Comparison of ENCODE assay signal across 10 cellular contexts in the genomic region with DNA sequence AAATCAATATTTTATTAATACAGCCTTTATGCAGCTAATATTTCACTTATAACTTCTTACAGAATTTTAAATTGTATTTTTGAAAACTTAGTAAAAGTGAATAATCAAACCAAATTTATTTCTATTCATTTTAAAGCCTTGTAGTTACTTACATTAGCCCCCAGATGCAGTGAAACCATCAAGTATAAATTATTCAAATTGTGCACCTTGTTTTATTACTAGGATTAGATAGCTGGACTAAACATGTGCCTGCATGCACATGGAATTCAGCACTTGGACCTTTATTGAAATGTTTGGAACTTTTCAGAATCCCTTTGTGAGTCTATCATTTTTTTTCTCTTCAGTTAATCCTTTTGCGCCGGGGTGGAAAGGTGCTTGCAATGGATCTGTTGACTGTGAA. TPM values are rescaled to one million over a fixed set of nuclear protein-coding genes. Genes with fewer than 3 reads are reported as not detected.
DNase-seq lines count a peak whose midpoint lies in the region; ATAC-seq and TF ChIP-seq lines count a peak whose summit lies in the region.
"Had no signal": no experiment of that assay in that cellular context is flagged by ENCODE, and none has a peak within 500 bp of the region (broad histone marks: within the 10 kb centered on the region; RNA-seq: fewer than 3 reads in every experiment).

No MANE protein-coding gene starts in this region.

- no peaks in the 10 kb centered on the region for H4K20me1 ChIP-seq in osteoblast (ENCODE audit: insufficient read depth, low read length)
- no peaks in the 10 kb centered on the region for H4K20me1 ChIP-seq in smooth muscle cell (ENCODE audit: low read depth)

- H3F3A ChIP-seq in smooth muscle cell (ENCODE audit: low read depth), result no peaks in the 10 kb centered on the region

- H3K79me2 ChIP-seq in osteoblast (ENCODE audit: insufficient read depth, low read length) (no peaks in the 10 kb centered on the region), smooth muscle cell (ENCODE audit: low read depth) (no peaks in the 10 kb centered on the region)

- H3K27me3 ChIP-seq in osteoblast (ENCODE audit: insufficient read depth, low read length), result peaks cover 33% of the 10 kb centered on the region
- H3K27me3 ChIP-seq in smooth muscle cell (ENCODE audit: low read depth), result peaks cover 34% of the 10 kb centered on the region
- H3K27me3 ChIP-seq in neuronal stem cell (ENCODE audit: control insufficient read depth in 3 of 3, insufficient read depth in 3 of 3, low read depth in 1 of 3, low read length in 3 of 3), result peaks cover 0 to 36% (median 0%) of the 10 kb centered on the region in 3 experiments

- H3K9ac ChIP-seq in smooth muscle cell (ENCODE audit: low read depth), result no peak overlapping the region
- no peak overlapping the region for H3K9ac ChIP-seq in neuronal stem cell (ENCODE audit: low read depth, low read length, poor library complexity)

- H3K4me3 ChIP-seq in LNCaP clone FGC (ENCODE audit: low read depth, low read length), result no peak overlapping the region
- no peak overlapping the region for H3K4me3 ChIP-seq in astrocyte of the spinal cord (ENCODE audit: low read depth, low read length)
- H3K4me3 ChIP-seq in osteoblast (ENCODE audit: insufficient read depth, low read length), result no peak overlapping the region
- no peak overlapping the region for H3K4me3 ChIP-seq in smooth muscle cell
- no peak overlapping the region for H3K4me3 ChIP-seq in neuronal stem cell (ENCODE audit: low read length in 2 of 2)

- no peak overlapping the region for H4K8ac ChIP-seq in neuronal stem cell (ENCODE audit: low read depth, low read length)

- H3K27ac ChIP-seq in osteoblast (ENCODE audit: low read depth, low read length) (no peak overlapping the region), smooth muscle cell (ENCODE audit: low read depth) (no peak overlapping the region), neuronal stem cell (replicated peaks; ENCODE audit: low read length) (no peak overlapping the region)

- no peak overlapping the region for H4K91ac ChIP-seq in neuronal stem cell (ENCODE audit: low read depth, low read length, poor library complexity)

- 92% methylated on average over 2 of the region's 2 CpGs for WGBS in smooth muscle cell (ENCODE audit: low lambda C conversion rate)
- WGBS in neuronal stem cell (ENCODE audit: extremely low coverage in 2 of 2, insufficient read length in 2 of 2, insufficient replicate concordance in 1 of 2), 2 donors, result no CpG with 5 or more reads among the region's 2 CpGs

- H3K18ac ChIP-seq in neuronal stem cell (ENCODE audit: low read length), result no peak overlapping the region

- no peak overlapping the region for H2AFZ ChIP-seq in osteoblast (ENCODE audit: low read length)
- no peak overlapping the region for H2AFZ ChIP-seq in smooth muscle cell (ENCODE audit: low read depth)
- no peak overlapping the region for H2AFZ ChIP-seq in neuronal stem cell (ENCODE audit: low read length)

- intact Hi-C loops in posterior vena cava (cut with DNase I), result no loop called here

- H2BK15ac ChIP-seq in neuronal stem cell (ENCODE audit: low read length), result no peak overlapping the region

- H3K9me3 ChIP-seq in osteoblast (ENCODE audit: low read depth, low read length) (no peaks in the 10 kb centered on the region), smooth muscle cell (replicated peaks; ENCODE audit: low read depth) (no peaks in the 10 kb centered on the region), neuronal stem cell (replicated peaks in 1 of 2; ENCODE audit: control insufficient read depth in 2 of 2, insufficient read depth in 1 of 2, low read depth in 1 of 2, low read length in 2 of 2) (no peaks in the 10 kb centered on the region)

- H2BK120ac ChIP-seq in neuronal stem cell (ENCODE audit: low read depth, low read length), result no peak overlapping the region

- ATAC-seq in HG02884 (IDR thresholded peaks at IDR 0.05; ENCODE audit: unreplicated experiment), result no peak

- no peak overlapping the region for H3K4me2 ChIP-seq in osteoblast (ENCODE audit: insufficient read depth, low read length)
- H3K4me2 ChIP-seq in smooth muscle cell, result no peak overlapping the region
- H3K4me2 ChIP-seq in neuronal stem cell (ENCODE audit: insufficient read depth, low read length, poor library complexity, severe bottlenecking), result no peak overlapping the region

- H3K36me3 ChIP-seq in osteoblast (ENCODE audit: insufficient read depth, low read length), result no peaks in the 10 kb centered on the region
- no peaks in the 10 kb centered on the region for H3K36me3 ChIP-seq in smooth muscle cell (ENCODE audit: low read depth)
- no peaks in the 10 kb centered on the region for H3K36me3 ChIP-seq in neuronal stem cell (replicated peaks in 1 of 2; ENCODE audit: control insufficient read depth in 2 of 2, insufficient read depth in 2 of 2, low read length in 2 of 2)

- H3K14ac ChIP-seq in neuronal stem cell (ENCODE audit: low read length), result no peak overlapping the region

- no peak overlapping the region for H2AK5ac ChIP-seq in neuronal stem cell (ENCODE audit: low read depth, low read length)

- no peak overlapping the region for H3K23ac ChIP-seq in neuronal stem cell (ENCODE audit: low read depth, low read length, poor library complexity)

- no peak overlapping the region for H2BK12ac ChIP-seq in neuronal stem cell (ENCODE audit: low read length)

- no peaks in the 10 kb centered on the region for H3K4me1 ChIP-seq in osteoblast (ENCODE audit: insufficient read depth, low read length)
- H3K4me1 ChIP-seq in smooth muscle cell (ENCODE audit: low read depth), result no peaks in the 10 kb centered on the region
- H3K4me1 ChIP-seq in neuronal stem cell (ENCODE audit: control insufficient read depth in 2 of 2, insufficient read depth in 1 of 2, low read depth in 1 of 2, low read length in 2 of 2), result no peaks in the 10 kb centered on the region

- H3K4ac ChIP-seq in neuronal stem cell (ENCODE audit: low read length), result no peak overlapping the region

- DNase-seq in ELR (ENCODE audit: low read depth) (peak; percentile 69), LNCaP clone FGC (ENCODE audit: low read depth) (peak; percentile 8), astrocyte of the spinal cord (ENCODE audit: low read depth, low spot score) (peak; percentile 12), osteoblast (ENCODE audit: insufficient read length, low spot score, missing footprints) (no peak), smooth muscle cell (lab: John Stamatoyannopoulos, UW; ENCODE audit: unreplicated experiment) (no peak), neuronal stem cell (ENCODE audit: low spot score) (no peak), posterior vena cava (ENCODE audit: low spot score) (no peak)
- DNase-seq: T-helper 2 cell had no signal

- in situ Hi-C loops in astrocyte of the spinal cord (cut with HindIII; ENCODE audit: low sequenced_read_pairs), result no loop called here

- TF ChIP-seq CTCF in LNCaP clone FGC (IDR thresholded peaks at IDR 0.05; ENCODE audit: control insufficient read depth, extremely low read depth, insufficient read depth), result peak; percentile 37
- peak; percentile 30 for TF ChIP-seq CTCF in astrocyte of the spinal cord (IDR thresholded peaks at IDR 0.05; ENCODE audit: low read depth, low read length)
- peak; percentile 38 for TF ChIP-seq CTCF in osteoblast (IDR thresholded peaks at IDR 0.05; ENCODE audit: extremely low read depth, low read depth, low read length)
- TF ChIP-seq CTCF in smooth muscle cell (IDR thresholded peaks at IDR 0.05; ENCODE audit: borderline replicate concordance, insufficient read depth, poor library complexity, severe bottlenecking), result no peak

- no peaks in the 10 kb centered on the region for H3K79me1 ChIP-seq in neuronal stem cell (ENCODE audit: low read depth, low read length)

- H2BK5ac ChIP-seq in neuronal stem cell (ENCODE audit: low read length), result no peak overlapping the region

RNA-seq across cellular contexts. Expression of a gene that starts 4.7 kb away (rescaled TPM):
- total RNA-seq in osteoblast (not detected in 2 replicates), smooth muscle cell (not detected in 2 replicates), posterior vena cava (not detected)
- not detected in 2 replicates for polyA plus RNA-seq in smooth muscle cell
- polyA plus RNA-seq in neuronal stem cell (2013, experiment 1 of 2), result not detected
- polyA plus RNA-seq in neuronal stem cell (2013, experiment 2 of 2), result not detected
- total RNA-seq: activated T-helper 2 cell treated with anti-CD3 and anti-CD28 coated beads, Interferon-gamma antibody, Interleukin-2, Interleukin-4, amounts not matched to agents 10 μg/mL and 5 μg/mL and 100 μg/mL, durations not matched to agents 14 hours and 24 hours and 36 hours had no signal

RNA-seq across cellular contexts. Expression of a gene that starts 8.6 kb away (rescaled TPM):
- total RNA-seq in osteoblast, result not detected in 2 replicates
- under 0.01 and 0.40 TPM in 2 replicates for total RNA-seq in smooth muscle cell
- not detected in 2 replicates for polyA plus RNA-seq in smooth muscle cell
- polyA plus RNA-seq in neuronal stem cell (2013, experiment 1 of 2), result 0.01 TPM
- polyA plus RNA-seq in neuronal stem cell (2013, experiment 2 of 2), result not detected
- total RNA-seq in posterior vena cava, result 1 to 10 TPM; 1.6 TPM

RNA-seq across cellular contexts. Expression of a gene that starts 45.7 kb away (rescaled TPM):
- total RNA-seq in osteoblast (5.3 and 5.8 TPM in 2 replicates), smooth muscle cell (16.4 TPM in 2 replicates), posterior vena cava (1 to 10 TPM; 4.2 to 6.0 TPM)
- 6.6 and 12.6 TPM in 2 replicates for polyA plus RNA-seq in smooth muscle cell
- 15.5 TPM for polyA plus RNA-seq in neuronal stem cell (2013, experiment 1 of 2)
- 13.2 TPM for polyA plus RNA-seq in neuronal stem cell (2013, experiment 2 of 2)

RNA-seq across cellular contexts. Expression of a gene that starts 54.7 kb away (rescaled TPM):
- total RNA-seq in osteoblast (39.8 and 46.6 TPM in 2 replicates), smooth muscle cell (29.8 and 43.5 TPM in 2 replicates), posterior vena cava (10 to 100 TPM; 32.1 to 43.2 TPM)
- 24.7 and 34.9 TPM in 2 replicates for polyA plus RNA-seq in smooth muscle cell
- 103 TPM for polyA plus RNA-seq in neuronal stem cell (2013, experiment 1 of 2)
- 107 TPM for polyA plus RNA-seq in neuronal stem cell (2013, experiment 2 of 2)

RNA-seq across cellular contexts. Expression of a gene that starts 54.8 kb away (rescaled TPM):
- not detected in 2 replicates for total RNA-seq in osteoblast
- not detected in 2 replicates for total RNA-seq in smooth muscle cell
- polyA plus RNA-seq in smooth muscle cell, result not detected in 2 replicates
- 0.14 TPM for polyA plus RNA-seq in neuronal stem cell (2013, experiment 1 of 2)
- 0.19 TPM for polyA plus RNA-seq in neuronal stem cell (2013, experiment 2 of 2)
- not detected for total RNA-seq in posterior vena cava
- total RNA-seq: activated T-helper 2 cell treated with anti-CD3 and anti-CD28 coated beads, Interferon-gamma antibody, Interleukin-2, Interleukin-4, amounts not matched to agents 10 μg/mL and 5 μg/mL and 100 μg/mL, durations not matched to agents 14 hours and 24 hours and 36 hours had no signal

Comparison
In these comparisons a context has a peak if more than half of its experiments do, and no peak if none do; other contexts are left out.
1. DNase-seq: peak in ELR (single experiment), LNCaP clone FGC (single experiment) and astrocyte of the spinal cord (single experiment); none in osteoblast (single experiment), smooth muscle cell (single experiment), neuronal stem cell (single experiment) and posterior vena cava (single experiment).